In the genomic region with DNA sequence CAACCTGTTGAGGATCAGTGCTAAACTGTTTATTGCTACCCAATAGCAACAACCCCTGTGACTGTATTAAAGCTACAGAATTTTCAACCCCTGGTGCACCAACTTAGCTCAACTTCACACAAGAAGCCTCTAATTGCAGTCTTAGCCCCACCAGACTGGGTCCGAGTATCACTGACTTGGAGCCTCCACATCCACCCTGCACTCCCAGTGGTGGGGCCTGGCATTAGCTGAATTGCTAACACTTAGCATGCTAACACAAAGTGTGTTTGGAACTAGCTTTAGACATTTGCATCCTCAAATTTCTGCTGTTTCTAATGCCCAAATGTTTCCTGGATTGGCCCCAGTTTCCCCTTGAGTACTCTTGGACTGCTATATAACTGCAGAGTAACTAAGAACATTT, we compare ENCODE assay signal across 27 cellular contexts.
DNase-seq lines count a peak whose midpoint lies in the region; ATAC-seq, FAIRE-seq and TF ChIP-seq lines count a peak whose summit lies in the region.
"Had no signal": no experiment of that assay in that cellular context is flagged by ENCODE, and none has a peak within 500 bp of the region (broad histone marks: within the 10 kb centered on the region; RNA-seq: fewer than 3 reads in every experiment).

No MANE protein-coding gene starts in this region.

- intact Hi-C loops in HepG2 (cut with micrococcal nuclease; ENCODE audit: unreplicated experiment) (no loop called here), right lobe of liver (cut with DNase I) (no loop called here), Panc1 (cut with micrococcal nuclease; ENCODE audit: unreplicated experiment) (no loop called here)

- WGBS in HepG2 (ENCODE audit: low lambda C conversion rate): 11% methylated on average over 1 of the region's 1 CpG
- 50% methylated on average over 1 of the region's 1 CpG for WGBS in right lobe of liver (ENCODE audit: insufficient coverage, low coverage, low lambda C conversion rate, missing lambda C conversion rate)
- 0% methylated on average over 1 of the region's 1 CpG for WGBS in endodermal cell (ENCODE audit: insufficient coverage in 1 of 2, insufficient read length in 1 of 2), 2 experiments

- ATAC-seq in HepG2 (peak; percentile 65), right lobe of liver (no peak), Panc1 (no peak), GM21360 (IDR thresholded peaks at IDR 0.05; ENCODE audit: unreplicated experiment) (no peak)
- ATAC-seq: T-cell had no signal

- H3K4me3 Mint-ChIP-seq in endodermal cell (no peak overlapping the region), progenitor cell of endocrine pancreas (ENCODE audit: low read depth) (no peak overlapping the region)
- H3K4me3 Mint-ChIP-seq: CD14-positive monocyte; CD8-positive, alpha-beta memory T cell; T-cell had no signal

- H3K9me3 ChIP-seq in HepG2 (ENCODE audit: low read length) (no peaks in the 10 kb centered on the region), right lobe of liver (no peaks in the 10 kb centered on the region), Panc1 (ENCODE audit: control insufficient read depth, insufficient read depth, low read depth, low read length) (no peaks in the 10 kb centered on the region), endodermal cell (ENCODE audit: control insufficient read depth, low read length) (no peaks in the 10 kb centered on the region)
- H3K9me3 ChIP-seq: BE2C had no signal

- no peak overlapping the region for H3K27ac ChIP-seq in HepG2 (ENCODE audit: extremely low read length, insufficient read depth, low read length)
- H3K27ac ChIP-seq in right lobe of liver: peak overlapping the region in 1 of 3 donors; percentile 75
- H3K27ac ChIP-seq in Panc1 (ENCODE audit: low read length): no peak overlapping the region
- H3K27ac ChIP-seq in endodermal cell (ENCODE audit: low read depth, low read length): no peak overlapping the region
- H3K27ac ChIP-seq: HL-60, PC-9 had no signal

- TF ChIP-seq RAD21 in HepG2 (CRISPR knock-in tag; IDR thresholded peaks at IDR 0.05): no peak

- H3K27me3 ChIP-seq in HepG2 (ENCODE audit: control insufficient read depth in 1 of 2, insufficient read depth in 2 of 2, low read length in 2 of 2): no peaks in the 10 kb centered on the region
- H3K27me3 ChIP-seq in right lobe of liver: no peaks in the 10 kb centered on the region
- peaks cover 2% of the 10 kb centered on the region; the same call in 1 of the 2 replicates for H3K27me3 ChIP-seq in Panc1 (ENCODE audit: control insufficient read depth, insufficient read depth, low read length)
- H3K27me3 ChIP-seq in endodermal cell (ENCODE audit: control insufficient read depth, insufficient read depth, low read length, poor library complexity, severe bottlenecking): no peaks in the 10 kb centered on the region
- H3K27me3 ChIP-seq: BE2C had no signal

- in situ Hi-C loops in HepG2 (cut with HindIII; ENCODE audit: extremely low pct_ligation_motif_present, low pct_unique_long_range_greater_than_20kb): no loop called here
- in situ Hi-C loops in Panc1 (cut with HindIII; ENCODE audit: low pct_unique_long_range_greater_than_20kb, low sequenced_read_pairs): no loop called here

- no TSS peak for BruUV-seq in HepG2 (replicated peaks; lab: Mats Ljungman, UMichigan)
- BruUV-seq in Panc1 (replicated peaks; lab: Mats Ljungman, UMichigan): no TSS peak

- POLR2A ChIA-PET in HepG2 (lab: Yijun Ruan, JAX): no interaction called here
- POLR2A ChIA-PET in Panc1 (lab: Charles Lee): no interaction called here

- H4K20me1 ChIP-seq in HepG2 (ENCODE audit: insufficient read depth, low read length): no peaks in the 10 kb centered on the region

- CTCF ChIA-PET in HepG2 (lab: Yijun Ruan, JAX; ENCODE audit: low intra/inter-chr PET ratio, low total read pairs): no interaction called here
- CTCF ChIA-PET in Panc1 (lab: Charles Lee): interaction anchor here (0.6 kb wide), 1 partner anchor 13 kb away, joined by 3 read pairs; no protein-coding TSS in a partner anchor

- peaks cover 33% of the 10 kb centered on the region for H3K4me1 ChIP-seq in HepG2 (ENCODE audit: insufficient read depth, low read length)
- peaks cover 0 to 31% (median 2%) of the 10 kb centered on the region in 4 donors for H3K4me1 ChIP-seq in right lobe of liver
- no peaks in the 10 kb centered on the region for H3K4me1 ChIP-seq in Panc1 (ENCODE audit: control insufficient read depth, insufficient read depth, low read length)
- peaks cover 25% of the 10 kb centered on the region for H3K4me1 ChIP-seq in endodermal cell (ENCODE audit: control insufficient read depth, insufficient read depth, low read length)
- H3K4me1 ChIP-seq: BE2C had no signal

- no peaks in the 10 kb centered on the region for H3K9me3 Mint-ChIP-seq in endodermal cell
- H3K9me3 Mint-ChIP-seq in progenitor cell of endocrine pancreas (ENCODE audit: low read depth): no peaks in the 10 kb centered on the region
- H3K9me3 Mint-ChIP-seq: CD14-positive monocyte; CD8-positive, alpha-beta memory T cell; T-cell had no signal

- no peak for TF ChIP-seq CTCF in HepG2 (CRISPR knock-in tag; IDR thresholded peaks at IDR 0.05)
- TF ChIP-seq CTCF in right lobe of liver (IDR thresholded peaks at IDR 0.05): no peak
- TF ChIP-seq CTCF in Panc1 (IDR thresholded peaks at IDR 0.05): 0 out of 2 replicates have a peak, but pooled peaks have one; percentile 5
- TF ChIP-seq CTCF in endodermal cell (conservative IDR thresholded peaks at IDR 0.05): peak; percentile 60
- TF ChIP-seq CTCF in progenitor cell of endocrine pancreas (IDR thresholded peaks at IDR 0.05; ENCODE audit: unreplicated experiment): peak; percentile 20

- H3K4me2 ChIP-seq in HepG2 (ENCODE audit: low read depth, low read length): no peak overlapping the region
- H3K4me2 ChIP-seq: PC-9 had no signal

- H3K36me3 ChIP-seq in HepG2 (replicated peaks in 1 of 2; ENCODE audit: control insufficient read depth in 1 of 2, insufficient read depth in 2 of 2, low read length in 2 of 2) (no peaks in the 10 kb centered on the region), right lobe of liver (no peaks in the 10 kb centered on the region), Panc1 (ENCODE audit: control insufficient read depth, insufficient read depth, low read length) (no peaks in the 10 kb centered on the region), endodermal cell (ENCODE audit: control insufficient read depth, insufficient read depth, low read length) (no peaks in the 10 kb centered on the region)
- H3K36me3 ChIP-seq: BE2C had no signal

- no peak overlapping the region for H3K27ac Mint-ChIP-seq in endodermal cell
- H3K27ac Mint-ChIP-seq in progenitor cell of endocrine pancreas: no peak overlapping the region
- H3K27ac Mint-ChIP-seq: CD14-positive monocyte; CD8-positive, alpha-beta memory T cell; T-cell had no signal

- H3K79me2 ChIP-seq in HepG2 (ENCODE audit: insufficient read depth, low read length): no peaks in the 10 kb centered on the region

- H3K9ac ChIP-seq in HepG2 (ENCODE audit: insufficient read depth, low read depth, low read length) (no peak overlapping the region), endodermal cell (ENCODE audit: extremely low read depth, low read length, poor library complexity, severe bottlenecking) (no peak overlapping the region)

- H3K27me3 Mint-ChIP-seq in endodermal cell (ENCODE audit: insufficient read depth) (no peaks in the 10 kb centered on the region), progenitor cell of endocrine pancreas (no peaks in the 10 kb centered on the region)

- no peak for TF ChIP-seq EP300 in HepG2 (IDR thresholded peaks at IDR 0.05; ENCODE audit: low read depth in 2 of 2, low read length in 2 of 2)
- no peak for TF ChIP-seq EP300 in HepG2 (CRISPR knock-in tag; IDR thresholded peaks at IDR 0.05; ENCODE audit: borderline replicate concordance)

- no peak for TF ChIP-seq POLR2A in HepG2 (IDR thresholded peaks at IDR 0.05; ENCODE audit: insufficient read depth in 1 of 2, low read depth in 2 of 2, low read length in 2 of 2)
- TF ChIP-seq POLR2A in right lobe of liver (IDR thresholded peaks at IDR 0.05): no peak

- no peak overlapping the region for H2AFZ ChIP-seq in HepG2 (ENCODE audit: low read length)
- H2AFZ ChIP-seq: PC-9 had no signal

- DNase-seq in HepG2 (ENCODE audit: low spot score) (no peak), right lobe of liver (no peak), Panc1 (ENCODE audit: low read depth, low spot score) (no peak), endodermal cell (peak; percentile 61), progenitor cell of endocrine pancreas (ENCODE audit: low spot score, unreplicated experiment) (no peak), NCI-H748 (lab: John Stamatoyannopoulos, UW; ENCODE audit: unreplicated experiment) (no peak), GM19239 (ENCODE audit: insufficient read length, low spot score) (no peak)
- DNase-seq: 8988T; ACHN; BE2C; CD8-positive, alpha-beta memory T cell; DMS153; H7; Kasumi-1; NCI-H1105 treated with DMSO at 0.1 percent for 48 hours; NCI-H146; NCI-H1930; NCI-H2107; NCI-H446 treated with DMSO at 0.1 percent for 48 hours; NCI-H526; PC-9; Right ventricle myocardium superior; RPMI8226; T-cell had no signal

- H3K4me3 ChIP-seq in HepG2 (replicated peaks in 1 of 3; ENCODE audit: insufficient read depth in 1 of 3, low read depth in 2 of 3, low read length in 3 of 3) (no peak overlapping the region), right lobe of liver (no peak overlapping the region), Panc1 (ENCODE audit: low read depth in 2 of 2, low read length in 2 of 2) (no peak overlapping the region), endodermal cell (ENCODE audit: low read length) (no peak overlapping the region)
- H3K4me3 ChIP-seq: PC-9 had no signal

- no peak for FAIRE-seq in HepG2 (lab: Jason Lieb, UNC)
- FAIRE-seq in GM19239 (lab: Jason Lieb, UNC): no peak

- no peaks in the 10 kb centered on the region for H3K36me3 Mint-ChIP-seq in endodermal cell (ENCODE audit: low read depth)
- H3K36me3 Mint-ChIP-seq in progenitor cell of endocrine pancreas (ENCODE audit: insufficient read depth): peaks cover 15% of the 10 kb centered on the region
- H3K36me3 Mint-ChIP-seq: CD14-positive monocyte; CD8-positive, alpha-beta memory T cell; T-cell had no signal

- H3K4me1 Mint-ChIP-seq in endodermal cell (peaks cover 44% of the 10 kb centered on the region), progenitor cell of endocrine pancreas (ENCODE audit: low read depth) (peaks cover 56% of the 10 kb centered on the region)
- H3K4me1 Mint-ChIP-seq: CD14-positive monocyte; CD8-positive, alpha-beta memory T cell; T-cell had no signal

TF ChIP-seq in HepG2, 621 proteins besides CTCF, POLR2A, EP300 and RAD21 (continues in another document):
- TF ChIP-seq FOXA1 (IDR thresholded peaks at IDR 0.05) (no peak), FOXA1 (CRISPR knock-in tag; IDR thresholded peaks at IDR 0.05) (no peak)
- TF ChIP-seq, protein P1, sequence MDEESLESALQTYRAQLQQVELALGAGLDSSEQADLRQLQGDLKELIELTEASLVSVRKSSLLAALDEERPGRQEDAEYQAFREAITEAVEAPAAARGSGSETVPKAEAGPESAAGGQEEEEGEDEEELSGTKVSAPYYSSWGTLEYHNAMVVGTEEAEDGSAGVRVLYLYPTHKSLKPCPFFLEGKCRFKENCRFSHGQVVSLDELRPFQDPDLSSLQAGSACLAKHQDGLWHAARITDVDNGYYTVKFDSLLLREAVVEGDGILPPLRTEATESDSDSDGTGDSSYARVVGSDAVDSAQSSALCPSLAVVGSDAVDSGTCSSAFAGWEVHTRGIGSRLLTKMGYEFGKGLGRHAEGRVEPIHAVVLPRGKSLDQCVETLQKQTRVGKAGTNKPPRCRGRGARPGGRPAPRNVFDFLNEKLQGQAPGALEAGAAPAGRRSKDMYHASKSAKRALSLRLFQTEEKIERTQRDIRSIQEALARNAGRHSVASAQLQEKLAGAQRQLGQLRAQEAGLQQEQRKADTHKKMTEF (CRISPR knock-in tag; IDR thresholded peaks at IDR 0.05): no peak

Comparison
In these comparisons a context has a peak if more than half of its experiments do, and no peak if none do; other contexts are left out.
1. CTCF ChIP-seq: peak in Panc1 (single experiment), endodermal cell (single experiment) and progenitor cell of endocrine pancreas (single experiment); none in HepG2 (single experiment) and right lobe of liver (0 of 4).